16 cellular contexts compared by ENCODE assay signal in genomic region chr20:1536893-1537730, GRCh38. TPM values are rescaled to one million over a fixed set of nuclear protein-coding genes. Genes with fewer than 3 reads are reported as not detected.
A peak's percentile ranks its signal among the peaks of the same experiment; 100 is the strongest.
DNase-seq lines count a peak whose midpoint lies in the region; ATAC-seq and TF ChIP-seq lines count a peak whose summit lies in the region.
"Had no signal": no experiment of that assay in that cellular context is flagged by ENCODE, and none has a peak within 500 bp of the region (broad histone marks: within the 10 kb centered on the region; RNA-seq: fewer than 3 reads in every experiment).

No MANE protein-coding gene starts in this region.

- H3K27me3 ChIP-seq in Karpas-422 (ENCODE audit: low read length) (no peaks in the 10 kb centered on the region), gastroesophageal sphincter (no peaks in the 10 kb centered on the region)

- no peaks in the 10 kb centered on the region for H3K9me2 ChIP-seq in Karpas-422 (replicated peaks; ENCODE audit: insufficient read depth, low read length)

- H3K4me1 ChIP-seq in Karpas-422 (ENCODE audit: low read length) (peaks cover 12% of the 10 kb centered on the region), gastroesophageal sphincter (no peaks in the 10 kb centered on the region)
- H3K4me1 ChIP-seq: SJCRH30 had no signal

- H3K4me3 ChIP-seq in Karpas-422 (ENCODE audit: low read length) (no peak overlapping the region), gastroesophageal sphincter (no peak overlapping the region), skin epidermis (no peak overlapping the region)
- H3K4me3 ChIP-seq: SJCRH30 had no signal

- H3K9me3 ChIP-seq in Karpas-422 (ENCODE audit: low read length) (no peaks in the 10 kb centered on the region), gastroesophageal sphincter (no peaks in the 10 kb centered on the region)
- H3K9me3 ChIP-seq: SJCRH30 had no signal

- no peak for TF ChIP-seq CTCF in gastroesophageal sphincter (IDR thresholded peaks at IDR 0.05)

- H3K79me2 ChIP-seq in Karpas-422 (ENCODE audit: low read length) = no peaks in the 10 kb centered on the region

- TF ChIP-seq EP300 in gastroesophageal sphincter (IDR thresholded peaks at IDR 0.05) = no peak

- no peak overlapping the region for H2AFZ ChIP-seq in Karpas-422 (ENCODE audit: low read length)

- DNase-seq in Karpas-422 = no peak
- peak; percentile 15 for DNase-seq in RPMI8226
- no peak for DNase-seq in NCI-H1105 treated with DMSO at 0.1 percent for 48 hours (lab: John Stamatoyannopoulos, UW)
- no peak for DNase-seq in retina
- DNase-seq: activated CD4-positive, alpha-beta T cell treated with anti-CD3 and anti-CD28 coated beads for 4 hours; activated gamma-delta T cell treated with Interleukin-2 at 50 U/mL for 16 hours; COR-L47; cortex of kidney; NCI-H446; SJCRH30 had no signal

- ATAC-seq in gastroesophageal sphincter = peak; percentile 56
- no peak for ATAC-seq in GM21737 (IDR thresholded peaks at IDR 0.05; ENCODE audit: unreplicated experiment)
- no peak for ATAC-seq in GM21786 (IDR thresholded peaks at IDR 0.05; ENCODE audit: unreplicated experiment)
- ATAC-seq: stimulated activated effector memory CD8-positive, alpha-beta T cell treated with anti-CD3 and anti-CD28 coated beads, Interleukin-12 subunit alpha, Interleukin-12 subunit beta, amount 100 ng/mL, for 72 hours had no signal

- no peaks in the 10 kb centered on the region for H3K36me3 ChIP-seq in Karpas-422 (ENCODE audit: insufficient read depth, low read length)
- no peaks in the 10 kb centered on the region for H3K36me3 ChIP-seq in gastroesophageal sphincter
- H3K36me3 ChIP-seq: SJCRH30 had no signal

- no peaks in the 10 kb centered on the region for H4K20me1 ChIP-seq in Karpas-422 (ENCODE audit: insufficient read depth, low read depth, low read length)

- H3K27ac ChIP-seq in Karpas-422 (ENCODE audit: low read length) (no peak overlapping the region), gastroesophageal sphincter (peak overlapping the region in 3 of 4 donors; percentile 46 to 54 (median 51)), skin epidermis (peak overlapping the region in 15 of 21 experiments; percentile 12 to 84 (median 60))
- H3K27ac ChIP-seq: KMS-11, SJCRH30 had no signal

- H3K4me2 ChIP-seq in Karpas-422 (ENCODE audit: low read depth, low read length, poor library complexity, severe bottlenecking) = peak overlapping the region; percentile 34
- H3K4me2 ChIP-seq: KMS-11 had no signal

- WGBS in gastroesophageal sphincter (ENCODE audit: low coverage in 1 of 2), 2 donors = 65 to 67% methylated on average over 6 to 7 of the region's 11 CpGs

- no peak overlapping the region for H3K9ac ChIP-seq in Karpas-422 (ENCODE audit: low read length)
- H3K9ac ChIP-seq: KMS-11 had no signal

- no peak for TF ChIP-seq POLR2A in gastroesophageal sphincter (IDR thresholded peaks at IDR 0.05)

RNA-seq across cellular contexts. Expression of gene SIRPD, which starts 20.4 kb away (rescaled TPM):
- total RNA-seq in Karpas-422 (2014; rRNA removed; shearing (Covaris generic); ENCODE audit: low replicate concordance) = not detected in 2 replicates
- total RNA-seq in gastroesophageal sphincter = under 1 TPM in 1 of 4 donors, not detected in 3; 0.27 TPM
- total RNA-seq: SJCRH30 had no signal

RNA-seq across cellular contexts. Expression of gene SIRPB2, which starts 45.9 kb away (rescaled TPM):
- not detected in 2 replicates for total RNA-seq in Karpas-422 (2014; rRNA removed; shearing (Covaris generic); ENCODE audit: low replicate concordance)
- total RNA-seq in gastroesophageal sphincter = 10 to 100 TPM in 1 of 4 donors, 1 to 10 TPM in 3; 5.9 to 11.1 (median 8.3) TPM
- total RNA-seq: SJCRH30 had no signal
